Comparison of ENCODE assay signal across 5 cellular contexts in genomic region chr16:2008631-2009301, GRCh38. TPM values are rescaled to one million over a fixed set of nuclear protein-coding genes. Genes with fewer than 3 reads are reported as not detected.
A peak's percentile ranks its signal among the peaks of the same experiment; 100 is the strongest.
DNase-seq lines count a peak whose midpoint lies in the region; ATAC-seq and TF ChIP-seq lines count a peak whose summit lies in the region.

No MANE protein-coding gene starts in this region.

- no peak for TF ChIP-seq CTCF in WERI-Rb-1 (IDR thresholded peaks at IDR 0.05; ENCODE audit: low read depth, low read length)

- DNase-seq in WERI-Rb-1: no peak
- DNase-seq in immature natural killer cell: no peak
- DNase-seq in activated gamma-delta T cell (lab: John Stamatoyannopoulos, UW): no peak
- no peak for DNase-seq in NCI-H1694 treated with DMSO at 0.1 percent for 48 hours (lab: John Stamatoyannopoulos, UW)

- peak overlapping the region; percentile 80 to 95 (median 87) for H3K27ac Mint-ChIP-seq in immature natural killer cell

- peak; percentile 3 for ATAC-seq in HG02885 (IDR thresholded peaks at IDR 0.05; ENCODE audit: poor library complexity, unreplicated experiment)

- peaks cover 0 to 4% (median 0%) of the 10 kb centered on the region in 3 donors for H3K27me3 Mint-ChIP-seq in immature natural killer cell (ENCODE audit: low read depth in 3 of 3)

- peak overlapping the region; percentile 86 for H3K27ac ChIP-seq in WERI-Rb-1

- H3K36me3 ChIP-seq in WERI-Rb-1: peaks cover 37% of the 10 kb centered on the region

- no peaks in the 10 kb centered on the region for H3K9me3 ChIP-seq in WERI-Rb-1 (ENCODE audit: severe bottlenecking)

- no peaks in the 10 kb centered on the region for H3K36me3 Mint-ChIP-seq in immature natural killer cell

- H3K4me1 Mint-ChIP-seq in immature natural killer cell: peaks cover 31 to 35% of the 10 kb centered on the region in 2 donors

- no peaks in the 10 kb centered on the region for H3K9me3 Mint-ChIP-seq in immature natural killer cell

- H3K4me3 ChIP-seq in WERI-Rb-1 (ENCODE audit: low read depth, low read length): peak overlapping the region; percentile 73

- H3K4me3 Mint-ChIP-seq in immature natural killer cell: peak overlapping the region; percentile 80 to 87 (median 83)

- no peaks in the 10 kb centered on the region for H3K27me3 ChIP-seq in WERI-Rb-1 (ENCODE audit: insufficient read depth, low read depth, severe bottlenecking)

RNA-seq across cellular contexts. Expression of gene ZNF598, which starts 0.9 kb away (rescaled TPM):
- polyA plus RNA-seq in immature natural killer cell: 10 to 100 TPM in 1 of 3 donors, 1 to 10 TPM in 2; 1.8 to 10.4 (median 2.9) TPM

RNA-seq across cellular contexts. Expression of gene NPW, which starts 10.8 kb away (rescaled TPM):
- polyA plus RNA-seq in immature natural killer cell: not detected

RNA-seq across cellular contexts. Expression of gene NHERF2, which starts 17.9 kb away (rescaled TPM):
- 1 to 10 TPM in 1 of 3 donors, under 1 TPM in 1, not detected in 1; 0.54 to 1.4 TPM for polyA plus RNA-seq in immature natural killer cell

RNA-seq across cellular contexts. Expression of gene SYNGR3, which starts 19.0 kb away (rescaled TPM):
- 1 to 10 TPM; 4.6 to 6.7 (median 6.4) TPM for polyA plus RNA-seq in immature natural killer cell

RNA-seq across cellular contexts. Expression of gene GFER, which starts 24.8 kb away (rescaled TPM):
- 10 to 100 TPM; 38.4 to 52.0 (median 40.7) TPM for polyA plus RNA-seq in immature natural killer cell
